Comparison of ENCODE assay signal across 16 cellular contexts in genomic region chrX:43969504-43970501, GRCh38. TPM values are rescaled to one million over a fixed set of nuclear protein-coding genes. Genes with fewer than 3 reads are reported as not detected.
DNase-seq lines count a peak whose midpoint lies in the region; ATAC-seq and TF ChIP-seq lines count a peak whose summit lies in the region.
"Had no signal": no experiment of that assay in that cellular context is flagged by ENCODE, and none has a peak within 500 bp of the region (broad histone marks: within the 10 kb centered on the region; RNA-seq: fewer than 3 reads in every experiment).

No MANE protein-coding gene starts in this region.

- H3K27me3 ChIP-seq in endodermal cell (ENCODE audit: control insufficient read depth, insufficient read depth, low read length, poor library complexity, severe bottlenecking) (peaks cover 29% of the 10 kb centered on the region), neuronal stem cell (ENCODE audit: control insufficient read depth in 3 of 3, insufficient read depth in 3 of 3, low read depth in 1 of 3, low read length in 3 of 3) (peaks cover 0 to 40% (median 0%) of the 10 kb centered on the region in 3 experiments)
- H3K27me3 ChIP-seq: ascending aorta had no signal

- CTCF ChIA-PET in Calu3 (lab: Charles Lee) = interaction anchor here (1.4 kb wide), 1 partner anchor 11 kb away, joined by 4 read pairs; no protein-coding TSS in a partner anchor

- no peak overlapping the region for H2BK5ac ChIP-seq in neuronal stem cell (ENCODE audit: low read length)

- BruUV-seq in Calu3 (replicated peaks; lab: Mats Ljungman, UMichigan) = no TSS peak

- no peak overlapping the region for H3K4me3 ChIP-seq in endodermal cell (ENCODE audit: low read length)
- no peak overlapping the region for H3K4me3 ChIP-seq in neuronal stem cell (ENCODE audit: low read length in 2 of 2)
- H3K4me3 ChIP-seq: ascending aorta, BLaER1, SK-N-MC had no signal

- H2BK120ac ChIP-seq in neuronal stem cell (ENCODE audit: low read depth, low read length) = no peak overlapping the region

- no peak overlapping the region for H2AFZ ChIP-seq in neuronal stem cell (ENCODE audit: low read length)

- H3K27ac ChIP-seq in endodermal cell (ENCODE audit: low read depth, low read length) = no peak overlapping the region
- H3K27ac ChIP-seq in neuronal stem cell (replicated peaks; ENCODE audit: low read length) = peak overlapping the region; percentile 86
- H3K27ac ChIP-seq: ascending aorta, BLaER1, SK-N-MC had no signal

- H3K9me3 Mint-ChIP-seq in Calu3 (ENCODE audit: low read depth, unreplicated experiment) (no peaks in the 10 kb centered on the region), endodermal cell (peaks cover 48% of the 10 kb centered on the region)
- H3K9me3 Mint-ChIP-seq in stimulated activated effector memory CD8-positive, alpha-beta T cell treated with anti-CD3 and anti-CD28 coated beads, Interleukin-12 subunit alpha, Interleukin-12 subunit beta, amount 100 ng/mL, for 72 hours = no peaks in the 10 kb centered on the region
- H3K9me3 Mint-ChIP-seq: stimulated activated naive B cell treated with anti-CD40 and anti-IgM and Interleukin-4, amounts not matched to agents 10 μg/mL and 1 μg/mL and 100 μg/mL, for 72 hours had no signal

- H4K91ac ChIP-seq in neuronal stem cell (ENCODE audit: low read depth, low read length, poor library complexity) = no peak overlapping the region

- no peak for ATAC-seq in HG03342 (IDR thresholded peaks at IDR 0.05; ENCODE audit: unreplicated experiment)
- no peak for ATAC-seq in stimulated activated effector memory CD8-positive, alpha-beta T cell treated with anti-CD3 and anti-CD28 coated beads, Interleukin-12 subunit alpha, Interleukin-12 subunit beta, amount 100 ng/mL, for 72 hours
- ATAC-seq: stimulated activated naive B cell treated with anti-CD40 and anti-IgM and Interleukin-4, amounts not matched to agents 10 μg/mL and 1 μg/mL and 100 μg/mL, for 72 hours had no signal

- H2AK5ac ChIP-seq in neuronal stem cell (ENCODE audit: low read depth, low read length) = no peak overlapping the region

- DNase-seq in Calu3 (peak; percentile 6), RPMI7951 (ENCODE audit: low read depth) (peak; percentile 89), endodermal cell (peak; percentile 54), neuronal stem cell (ENCODE audit: low spot score) (peak; percentile 49), inferior parietal cortex (ENCODE audit: extremely low spot score) (no peak)
- no peak for DNase-seq in stimulated activated CD4-positive, alpha-beta T cell treated with anti-CD3 and anti-CD28 coated beads, Interleukin-2, amount 100 ng/mL, for 48 hours
- DNase-seq in stimulated activated effector memory CD8-positive, alpha-beta T cell treated with anti-CD3 and anti-CD28 coated beads, Interleukin-12 subunit alpha, Interleukin-12 subunit beta, amount 100 ng/mL, for 72 hours (ENCODE audit: low spot score in 2 of 2) = no peak
- DNase-seq: foreskin melanocyte; stimulated activated CD4-positive, alpha-beta T cell treated with anti-CD3 and anti-CD28 coated beads, Interleukin-12 subunit alpha, Interleukin-12 subunit beta, amount 100 ng/mL, for 4 hours; stimulated activated naive B cell treated with anti-CD40 and anti-IgM and Interleukin-4, amounts not matched to agents 10 μg/mL and 1 μg/mL and 100 μg/mL, for 72 hours had no signal

- no peak overlapping the region for H3K4me2 ChIP-seq in neuronal stem cell (ENCODE audit: insufficient read depth, low read length, poor library complexity, severe bottlenecking)
- H3K4me2 ChIP-seq: BLaER1 had no signal

- H3K4me1 Mint-ChIP-seq in Calu3 (ENCODE audit: low read depth, unreplicated experiment) (peaks cover 31% of the 10 kb centered on the region), endodermal cell (peaks cover 16% of the 10 kb centered on the region)
- H3K4me1 Mint-ChIP-seq in stimulated activated effector memory CD8-positive, alpha-beta T cell treated with anti-CD3 and anti-CD28 coated beads, Interleukin-12 subunit alpha, Interleukin-12 subunit beta, amount 100 ng/mL, for 72 hours = peaks cover 8% of the 10 kb centered on the region

- H3K4me1 ChIP-seq in endodermal cell (ENCODE audit: control insufficient read depth, insufficient read depth, low read length) = no peaks in the 10 kb centered on the region
- peaks cover 2 to 19% of the 10 kb centered on the region in 2 donors for H3K4me1 ChIP-seq in neuronal stem cell (ENCODE audit: control insufficient read depth in 2 of 2, insufficient read depth in 1 of 2, low read depth in 1 of 2, low read length in 2 of 2)
- H3K4me1 ChIP-seq: ascending aorta, BLaER1 had no signal

- no peak overlapping the region for H3K14ac ChIP-seq in neuronal stem cell (ENCODE audit: low read length)

- H3K9me3 ChIP-seq in endodermal cell (ENCODE audit: control insufficient read depth, low read length) (no peaks in the 10 kb centered on the region), neuronal stem cell (replicated peaks in 1 of 2; ENCODE audit: control insufficient read depth in 2 of 2, insufficient read depth in 1 of 2, low read depth in 1 of 2, low read length in 2 of 2) (no peaks in the 10 kb centered on the region)
- H3K9me3 ChIP-seq: ascending aorta, BLaER1 had no signal

- intact Hi-C loops in Calu3 (cut with micrococcal nuclease; ENCODE audit: unreplicated experiment) = loop anchor here (5.0 to 10.0 kb wide), 3 partner anchors 42 to 205 kb away; no protein-coding TSS in a partner anchor

- H3K27me3 Mint-ChIP-seq in Calu3 (ENCODE audit: unreplicated experiment) (no peaks in the 10 kb centered on the region), endodermal cell (ENCODE audit: insufficient read depth) (peaks cover 46% of the 10 kb centered on the region)

- peaks cover 12% of the 10 kb centered on the region for H3K36me3 Mint-ChIP-seq in Calu3 (ENCODE audit: insufficient read depth, unreplicated experiment)
- no peaks in the 10 kb centered on the region for H3K36me3 Mint-ChIP-seq in endodermal cell (ENCODE audit: low read depth)
- H3K36me3 Mint-ChIP-seq in stimulated activated effector memory CD8-positive, alpha-beta T cell treated with anti-CD3 and anti-CD28 coated beads, Interleukin-12 subunit alpha, Interleukin-12 subunit beta, amount 100 ng/mL, for 72 hours = no peaks in the 10 kb centered on the region
- H3K36me3 Mint-ChIP-seq: stimulated activated naive B cell treated with anti-CD40 and anti-IgM and Interleukin-4, amounts not matched to agents 10 μg/mL and 1 μg/mL and 100 μg/mL, for 72 hours had no signal

- no peak overlapping the region for H2BK15ac ChIP-seq in neuronal stem cell (ENCODE audit: low read length)

- TF ChIP-seq CTCF in Calu3 (IDR thresholded peaks at IDR 0.05; ENCODE audit: unreplicated experiment) (no peak), endodermal cell (conservative IDR thresholded peaks at IDR 0.05) (no peak)

- H3K27ac Mint-ChIP-seq in Calu3 (ENCODE audit: unreplicated experiment) (no peak overlapping the region), endodermal cell (no peak overlapping the region)
- no peak overlapping the region for H3K27ac Mint-ChIP-seq in stimulated activated effector memory CD8-positive, alpha-beta T cell treated with anti-CD3 and anti-CD28 coated beads, Interleukin-12 subunit alpha, Interleukin-12 subunit beta, amount 100 ng/mL, for 72 hours
- H3K27ac Mint-ChIP-seq: stimulated activated naive B cell treated with anti-CD40 and anti-IgM and Interleukin-4, amounts not matched to agents 10 μg/mL and 1 μg/mL and 100 μg/mL, for 72 hours had no signal

- H3K23ac ChIP-seq in neuronal stem cell (ENCODE audit: low read depth, low read length, poor library complexity) = no peak overlapping the region

- no peak overlapping the region for H3K4me3 Mint-ChIP-seq in Calu3 (ENCODE audit: low read depth, unreplicated experiment)
- H3K4me3 Mint-ChIP-seq in endodermal cell = no peak overlapping the region
- no peak overlapping the region for H3K4me3 Mint-ChIP-seq in stimulated activated effector memory CD8-positive, alpha-beta T cell treated with anti-CD3 and anti-CD28 coated beads, Interleukin-12 subunit alpha, Interleukin-12 subunit beta, amount 100 ng/mL, for 72 hours
- H3K4me3 Mint-ChIP-seq: stimulated activated naive B cell treated with anti-CD40 and anti-IgM and Interleukin-4, amounts not matched to agents 10 μg/mL and 1 μg/mL and 100 μg/mL, for 72 hours had no signal

- H3K9ac ChIP-seq in endodermal cell (ENCODE audit: extremely low read depth, low read length, poor library complexity, severe bottlenecking) (no peak overlapping the region), neuronal stem cell (ENCODE audit: low read depth, low read length, poor library complexity) (no peak overlapping the region)
- H3K9ac ChIP-seq: BLaER1 had no signal

- no peak overlapping the region for H3K4ac ChIP-seq in neuronal stem cell (ENCODE audit: low read length)

- no peaks in the 10 kb centered on the region for H3K79me1 ChIP-seq in neuronal stem cell (ENCODE audit: low read depth, low read length)

- no peak overlapping the region for H2BK12ac ChIP-seq in neuronal stem cell (ENCODE audit: low read length)

- peak overlapping the region; percentile 65 for H4K8ac ChIP-seq in neuronal stem cell (ENCODE audit: low read depth, low read length)

- H3K18ac ChIP-seq in neuronal stem cell (ENCODE audit: low read length) = peak overlapping the region; percentile 83

- H3K36me3 ChIP-seq in endodermal cell (ENCODE audit: control insufficient read depth, insufficient read depth, low read length) = no peaks in the 10 kb centered on the region
- no peaks in the 10 kb centered on the region for H3K36me3 ChIP-seq in neuronal stem cell (replicated peaks in 1 of 2; ENCODE audit: control insufficient read depth in 2 of 2, insufficient read depth in 2 of 2, low read length in 2 of 2)
- H3K36me3 ChIP-seq: ascending aorta, BLaER1 had no signal

- WGBS in endodermal cell (ENCODE audit: insufficient coverage in 1 of 2, insufficient read length in 1 of 2), 2 experiments = 70 to 84% methylated on average over 2 to 19 of the region's 19 CpGs
- no CpG with 5 or more reads among the region's 19 CpGs for WGBS in neuronal stem cell (ENCODE audit: extremely low coverage in 2 of 2, insufficient read length in 2 of 2, insufficient replicate concordance in 1 of 2), 2 donors

RNA-seq across cellular contexts. Expression of gene NDP, which starts 3.4 kb away (rescaled TPM):
- total RNA-seq in Calu3 (2022) (0.86 and 1.5 TPM in 2 replicates), endodermal cell (not detected)
- total RNA-seq in RPMI7951 (2014; rRNA removed; shearing (Covaris generic)) = 2.4 and 4.8 TPM in 2 replicates
- polyA plus RNA-seq in endodermal cell (2013, experiment 1 of 2) = 2.2 TPM
- 1.6 TPM for polyA plus RNA-seq in endodermal cell (2013, experiment 2 of 2)
- polyA plus RNA-seq in neuronal stem cell (2013, experiment 1 of 2) = 4.7 TPM
- polyA plus RNA-seq in neuronal stem cell (2013, experiment 2 of 2) = 4.9 TPM
- total RNA-seq: ascending aorta, mononuclear cell, NCI-H460 had no signal

Comparison
In these comparisons a context has a peak if more than half of its experiments do, and no peak if none do; other contexts are left out.
1. DNase-seq: peak in Calu3 (single experiment), RPMI7951 (single experiment), endodermal cell (single experiment) and neuronal stem cell (single experiment); none in inferior parietal cortex (single experiment), stimulated activated CD4-positive, alpha-beta T cell treated with anti-CD3 and anti-CD28 coated beads, Interleukin-2, amount 100 ng/mL, for 48 hours (0 of 2) and stimulated activated effector memory CD8-positive, alpha-beta T cell treated with anti-CD3 and anti-CD28 coated beads, Interleukin-12 subunit alpha, Interleukin-12 subunit beta, amount 100 ng/mL, for 72 hours (0 of 2).